Comparison of ENCODE assay signal across 8 cellular contexts in the genomic region with DNA sequence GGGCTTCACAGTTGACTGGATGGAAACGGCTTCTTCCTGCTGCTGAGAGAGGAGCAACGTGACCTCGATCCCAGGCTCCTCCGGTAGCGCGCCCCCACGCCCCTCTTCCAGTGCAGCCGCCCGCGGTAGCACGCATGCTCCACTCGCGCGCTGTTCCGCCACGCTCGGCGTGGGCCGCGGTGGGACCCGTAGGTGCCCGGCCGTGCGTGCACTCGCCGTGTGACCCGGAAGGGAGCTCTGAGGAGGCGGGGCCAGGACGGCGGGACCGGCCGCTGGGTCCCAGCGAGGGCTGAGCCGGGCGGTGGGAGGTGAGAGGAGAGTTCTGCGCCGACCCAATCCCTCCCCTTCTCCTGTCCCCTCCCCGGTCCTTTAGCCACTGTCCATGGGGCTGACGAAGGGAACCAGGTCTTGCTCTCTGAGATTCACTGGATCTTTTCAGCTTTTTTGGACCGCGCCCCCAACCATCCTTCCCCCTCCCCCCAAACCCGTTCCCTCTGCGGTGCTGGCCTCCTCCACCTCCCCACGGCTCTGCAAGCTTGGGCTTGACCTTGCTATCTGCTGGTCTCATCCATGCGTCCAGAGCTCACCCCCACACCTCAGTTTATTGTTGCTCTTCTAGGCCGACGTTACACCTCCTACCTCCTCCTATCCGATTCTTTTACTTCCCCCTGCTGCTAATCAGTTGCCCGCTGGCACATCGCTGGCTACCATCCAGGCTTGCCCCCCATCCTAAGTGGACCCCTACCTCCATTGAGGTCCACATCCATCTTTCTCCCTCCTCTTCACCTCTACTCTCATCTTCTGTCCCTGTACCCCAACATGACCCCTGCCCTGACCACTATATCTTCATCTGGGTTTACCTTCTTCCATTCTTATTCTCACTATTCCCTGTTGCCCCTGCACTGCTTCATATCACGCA. TPM values are rescaled to one million over a fixed set of nuclear protein-coding genes. Genes with fewer than 3 reads are reported as not detected.
DNase-seq lines count a peak whose midpoint lies in the region; ATAC-seq, FAIRE-seq and TF ChIP-seq lines count a peak whose summit lies in the region.

A gene (plus strand): TSS at position 255 of the 919 bp plus-strand sequence. CDS start 2,115 bp downstream, outside the sequence.

- no peak for TF ChIP-seq CTCF in keratinocyte (optimal IDR thresholded peaks at IDR 0.05 in 1 of 3, IDR thresholded peaks at IDR 0.05 in 1 of 3, conservative IDR thresholded peaks at IDR 0.05 in 1 of 3; ENCODE audit: extremely low read depth in 1 of 3, insufficient read depth in 2 of 3, low read length in 3 of 3)

- DNase-seq in NCI-H2107 (lab: John Stamatoyannopoulos, UW), result peak; percentile 20
- DNase-seq in NCI-H2107 treated with DMSO at 0.1 percent for 48 hours (lab: John Stamatoyannopoulos, UW; ENCODE audit: unreplicated experiment), result no peak
- DNase-seq in NCI-H2196 treated with DMSO at 0.1 percent for 48 hours (lab: John Stamatoyannopoulos, UW; ENCODE audit: unreplicated experiment), result peak; percentile 51
- peak; percentile 59 for DNase-seq in activated CD4-positive, CD25-positive, alpha-beta regulatory T cell treated with anti-CD3 and anti-CD28 coated beads, Interleukin-2, amount 50 U/mL, for 16 hours (ENCODE audit: low read depth, low spot score)
- peak; percentile 76 for DNase-seq in cerebellar cortex (ENCODE audit: low spot score)
- DNase-seq in keratinocyte (ENCODE audit: low read depth, low spot score), result no peak
- peak; percentile 78 for DNase-seq in stimulated activated CD4-positive, alpha-beta T cell treated with anti-CD3 and anti-CD28 coated beads, Interleukin-12 subunit alpha, Interleukin-12 subunit beta, amount 100 ng/mL, for 4 hours

- peak within 1 kb of the TSS; percentile 85 for H2AFZ ChIP-seq in keratinocyte (ENCODE audit: control insufficient read depth, low read length)

- dilution Hi-C loops in keratinocyte (cut with MboI; ENCODE audit: extremely low pct_ligation_motif_present, low sequenced_read_pairs), result no loop called here

- peak within 1 kb of the TSS; percentile 63 to 86 (median 82) for H3K4me3 ChIP-seq in keratinocyte (ENCODE audit: control insufficient read depth in 2 of 3, extremely low read depth in 1 of 3, insufficient read depth in 2 of 3, low read depth in 1 of 3, low read length in 3 of 3)

- no peaks in the 10 kb centered on the region for H4K20me1 ChIP-seq in keratinocyte (ENCODE audit: control insufficient read depth, extremely low read depth, insufficient read depth, low read length)

- H3K9ac ChIP-seq in keratinocyte (ENCODE audit: control insufficient read depth, extremely low read depth, insufficient read depth, low read length), result peak within 1 kb of the TSS; percentile 76

- H3K27ac ChIP-seq in keratinocyte (ENCODE audit: control insufficient read depth, insufficient read depth, low read length), result peak within 1 kb of the TSS; percentile 51

- H3K9me1 ChIP-seq in keratinocyte (ENCODE audit: control insufficient read depth, extremely low read depth, insufficient read depth, low read length), result peaks cover 6% of the 10 kb centered on the region

- peak; percentile 98 for ATAC-seq in HG02885 (IDR thresholded peaks at IDR 0.05; ENCODE audit: poor library complexity, unreplicated experiment)

- peaks cover 9% of the 10 kb centered on the region for H3K79me2 ChIP-seq in keratinocyte (ENCODE audit: control insufficient read depth, insufficient read depth, low read length)

- H3K4me1 ChIP-seq in keratinocyte (ENCODE audit: control insufficient read depth, extremely low read depth, insufficient read depth, low read length), result peaks cover 32% of the 10 kb centered on the region

- H3K36me3 ChIP-seq in keratinocyte (ENCODE audit: control insufficient read depth in 2 of 2, extremely low read depth in 1 of 2, insufficient read depth in 2 of 2, low read length in 2 of 2), result peaks cover 19 to 28% of the 10 kb centered on the region in 2 experiments

- H3K27me3 ChIP-seq in keratinocyte (ENCODE audit: control insufficient read depth, extremely low read depth, insufficient read depth, low read length), result no peaks in the 10 kb centered on the region

- H3K9me3 ChIP-seq in keratinocyte (ENCODE audit: control insufficient read depth, low read depth, low read length), result no peaks in the 10 kb centered on the region

- peak within 1 kb of the TSS; percentile 97 for H3K4me2 ChIP-seq in keratinocyte (ENCODE audit: control insufficient read depth, extremely low read depth, insufficient read depth, low read depth, low read length)

- no peak for FAIRE-seq in keratinocyte (lab: Jason Lieb, UNC)

RNA-seq across cellular contexts. Expression of the gene that starts here (rescaled TPM):
- 19.0 to 23.0 TPM (median 21.6 TPM) in 3 replicates for polyA plus RNA-seq in keratinocyte
- 92.8 TPM for polyA plus RNA-seq in keratinocyte (2011; ENCODE audit: low read depth)
- 7.7 and 10.8 TPM in 2 replicates for polyA plus RNA-seq in keratinocyte (2011; cell fraction: cytosol; rRNA removed)
- polyA plus RNA-seq in keratinocyte (2011; cell fraction: nucleus; rRNA removed), result 167 and 182 TPM in 2 replicates
- 21.1 and 53.9 TPM in 2 replicates for polyA plus RNA-seq in keratinocyte (2012; ENCODE audit: low replicate concordance)
- polyA minus RNA-seq in keratinocyte, result 28.1 to 39.9 TPM (median 28.5 TPM) in 3 replicates
- polyA minus RNA-seq in keratinocyte (2011; cell fraction: cytosol; rRNA and poly(A)+ RNA removed), result 10.2 TPM
- polyA minus RNA-seq in keratinocyte (2011; cell fraction: nucleus; rRNA and poly(A)+ RNA removed), result 41.5 and 43.8 TPM in 2 replicates

Comparison
In these comparisons a context has a peak if more than half of its experiments do, and no peak if none do; other contexts are left out.
1. DNase-seq: peak in NCI-H2107 (single experiment), NCI-H2196 treated with DMSO at 0.1 percent for 48 hours (single experiment), activated CD4-positive, CD25-positive, alpha-beta regulatory T cell treated with anti-CD3 and anti-CD28 coated beads, Interleukin-2, amount 50 U/mL, for 16 hours (single experiment), cerebellar cortex (single experiment) and stimulated activated CD4-positive, alpha-beta T cell treated with anti-CD3 and anti-CD28 coated beads, Interleukin-12 subunit alpha, Interleukin-12 subunit beta, amount 100 ng/mL, for 4 hours (single experiment); none in NCI-H2107 treated with DMSO at 0.1 percent for 48 hours (single experiment) and keratinocyte (single experiment).